ENCODE assay signal across 8 cellular contexts in the genomic region with DNA sequence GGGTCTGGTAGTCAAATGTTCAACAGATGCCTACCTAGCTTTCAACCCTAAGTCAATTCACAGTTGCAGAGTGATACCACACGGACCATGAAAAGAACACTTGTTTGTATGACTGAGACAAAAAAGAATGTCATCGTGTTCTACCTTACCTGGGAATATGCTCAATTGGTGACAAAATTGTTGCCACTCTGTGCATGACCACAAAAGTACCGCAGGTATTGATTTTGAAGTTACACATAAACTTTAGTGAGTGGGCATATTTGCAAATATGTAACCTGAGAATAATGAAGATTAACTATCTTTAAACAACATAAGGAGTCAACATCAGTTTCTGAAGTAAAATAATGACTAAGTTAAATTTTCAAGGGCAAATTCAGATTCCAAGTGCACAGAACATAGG. TPM values are rescaled to one million over a fixed set of nuclear protein-coding genes. Genes with fewer than 3 reads are reported as not detected.
"Had no signal": no experiment of that assay in that cellular context is flagged by ENCODE, and none has a peak within 500 bp of the region (broad histone marks: within the 10 kb centered on the region; RNA-seq: fewer than 3 reads in every experiment).

No MANE protein-coding gene starts in this region.

- ATAC-seq: GM23338, HCT116 had no signal

- H3K27me3 Mint-ChIP-seq: IgD-negative memory B cell had no signal

- H3K4me1 ChIP-seq: HAP-1 had no signal

- H3K4me3 ChIP-seq: GM23338, HAP-1 had no signal

- H3K27ac Mint-ChIP-seq: GM23338, HFFc6, IgD-negative memory B cell had no signal

- H3K36me3 Mint-ChIP-seq: IgD-negative memory B cell had no signal

- H3K4me3 Mint-ChIP-seq: GM23338, HFFc6, IgD-negative memory B cell had no signal

- DNase-seq: H7, HFFc6, KBM-7 had no signal

- H3K36me3 ChIP-seq: HAP-1 had no signal

- H3K9me3 ChIP-seq: HAP-1 had no signal

- H3K4me1 Mint-ChIP-seq: IgD-negative memory B cell had no signal

RNA-seq across cellular contexts. Expression of a gene that starts 53.4 kb away (rescaled TPM):
- total RNA-seq: HT-29 had no signal

RNA-seq across cellular contexts. Expression of a gene that starts 53.4 kb away (rescaled TPM):
- total RNA-seq: HT-29 had no signal
